In genomic region chr20:35767683-35768402, GRCh38 we compare ENCODE assay signal across 8 cellular contexts. TPM values are rescaled to one million over a fixed set of nuclear protein-coding genes. Genes with fewer than 3 reads are reported as not detected.
DNase-seq lines count a peak whose midpoint lies in the region; ATAC-seq, FAIRE-seq and TF ChIP-seq lines count a peak whose summit lies in the region.
"Not testable (repeated sequence)": the region's sequence is repeated elsewhere in the genome, so short reads cannot be mapped to it uniquely, and the experiment has no call there.

No MANE protein-coding gene starts in this region.

- peaks cover 25% of the 10 kb centered on the region for H3K4me1 Mint-ChIP-seq in memory B cell

- peak overlapping the region; percentile 46 for H3K9ac ChIP-seq in endothelial cell of umbilical vein (replicated peaks; ENCODE audit: extremely low read depth, insufficient read depth, low read length)

- TF ChIP-seq CTCF in endothelial cell of umbilical vein (IDR thresholded peaks at IDR 0.05; ENCODE audit: extremely low read depth in 1 of 2, insufficient read depth in 1 of 2, low read depth in 1 of 2, low read length in 2 of 2): not testable (repeated sequence)

- H3K9me1 ChIP-seq in endothelial cell of umbilical vein (replicated peaks; ENCODE audit: control insufficient read depth, extremely low read depth, insufficient read depth, low read length): not testable (repeated sequence)

- not testable (repeated sequence) for BruUV-seq in endothelial cell of umbilical vein (replicated peaks; lab: Mats Ljungman, UMichigan)

- not testable (repeated sequence) for H3K9me3 Mint-ChIP-seq in memory B cell

- H3K4me1 ChIP-seq in endothelial cell of umbilical vein (ENCODE audit: control insufficient read depth, extremely low read depth, insufficient read depth, low read length): peaks cover 33% of the 10 kb centered on the region

- H3K27ac Mint-ChIP-seq in memory B cell: peak overlapping the region; percentile 97

- peak overlapping the region; percentile 85 for H3K4me3 Mint-ChIP-seq in memory B cell

- H3K27ac ChIP-seq in endothelial cell of umbilical vein (ENCODE audit: insufficient read depth, low read depth, low read length): peak overlapping the region; percentile 75

- not testable (repeated sequence) for H4K20me1 ChIP-seq in endothelial cell of umbilical vein (replicated peaks; ENCODE audit: control insufficient read depth, extremely low read depth, insufficient read depth, low read length)

- dilution Hi-C loops in endothelial cell of umbilical vein (cut with MboI; ENCODE audit: extremely low pct_ligation_motif_present, low sequenced_read_pairs): not testable (repeated sequence)

- DNase-seq in AML-193 (lab: John Stamatoyannopoulos, UW) (peak; percentile 85 to 88), SIG-M5 (lab: John Stamatoyannopoulos, UW) (peak; percentile 44), activated T-helper 1 cell treated with Interleukin-2 at 50 U/mL for 16 hours (ENCODE audit: low read depth) (peak; percentile 48), endothelial cell of umbilical vein (ENCODE audit: low read depth, low spot score) (peak; percentile 92), memory B cell (ENCODE audit: low spot score in 2 of 2) (peak; percentile 56 to 61)
- peak; percentile 48 for DNase-seq in stimulated activated CD4-positive, alpha-beta T cell treated with anti-CD3 and anti-CD28 coated beads, Interleukin-2, amount 100 ng/mL, for 4 hours (ENCODE audit: low read depth)

- not testable (repeated sequence) for H3K36me3 ChIP-seq in endothelial cell of umbilical vein (ENCODE audit: control insufficient read depth in 2 of 2, extremely low read depth in 1 of 2, insufficient read depth in 2 of 2, low read length in 2 of 2)

- peak overlapping the region; percentile 13 for H3K4me2 ChIP-seq in endothelial cell of umbilical vein (ENCODE audit: insufficient read depth, low read length)

- peak; percentile 86 for FAIRE-seq in endothelial cell of umbilical vein (lab: Jason Lieb, UNC)

- CTCF ChIA-PET in endothelial cell of umbilical vein (lab: Charles Lee): interaction anchor here (1.4 kb wide), 1 partner anchor 26 kb away, joined by 3 read pairs; the partner anchor contains the start of gene RBM39

- not testable (repeated sequence) for H3K4me3 ChIP-seq in endothelial cell of umbilical vein (replicated peaks in 1 of 3; ENCODE audit: insufficient read depth in 1 of 3, low read depth in 1 of 3, low read length in 3 of 3)

- not testable (repeated sequence) for H3K27me3 Mint-ChIP-seq in memory B cell

- H2AFZ ChIP-seq in endothelial cell of umbilical vein (ENCODE audit: low read depth, low read length): peak overlapping the region; percentile 64

- H3K9me3 ChIP-seq in endothelial cell of umbilical vein (replicated peaks; ENCODE audit: control insufficient read depth, insufficient read depth, low read length): not testable (repeated sequence)

- POLR2A ChIA-PET in endothelial cell of umbilical vein (lab: Charles Lee): interaction anchor here (0.8 to 2.7 kb wide), 3 partner anchors 11 to 39 kb away, joined by 3 to 47 read pairs (median 3); partner anchors contain the start of gene RBM39

- ATAC-seq in HG03159 (IDR thresholded peaks at IDR 0.05; ENCODE audit: unreplicated experiment) (peak; percentile 54), memory B cell (ENCODE audit: low read depth) (peak; percentile 46)

- not testable (repeated sequence) for H3K79me2 ChIP-seq in endothelial cell of umbilical vein (ENCODE audit: control insufficient read depth, insufficient read depth, low read length)

- H3K27me3 ChIP-seq in endothelial cell of umbilical vein (ENCODE audit: control insufficient read depth in 2 of 2, insufficient read depth in 2 of 2, low read length in 2 of 2): not testable (repeated sequence)

- H3K36me3 Mint-ChIP-seq in memory B cell: not testable (repeated sequence)

- peak; percentile 78 for TF ChIP-seq POLR2A in GM19193 (IDR thresholded peaks at IDR 0.05; ENCODE audit: extremely low read depth, insufficient read depth, insufficient read length)
- TF ChIP-seq POLR2A in endothelial cell of umbilical vein (IDR thresholded peaks at IDR 0.05; ENCODE audit: low read depth, low read length): not testable (repeated sequence)

- intact Hi-C loops in endothelial cell of umbilical vein (cut with micrococcal nuclease): loop anchor here (1.0 to 5.0 kb wide), 2 partner anchors 26 to 184 kb away; partner anchors contain the start of genes RBM39 and SCAND1

TF ChIP-seq in endothelial cell of umbilical vein, 7 proteins besides CTCF, POLR2A, EP300 and RAD21:
- peak; percentile 64 for TF ChIP-seq POLR2AphosphoS5 (IDR thresholded peaks at IDR 0.05; ENCODE audit: insufficient read depth, low read depth, low read length)
- TF ChIP-seq MYC (IDR thresholded peaks at IDR 0.05; ENCODE audit: low read depth, low read length): peak; percentile 15
- peak; percentile 14 for TF ChIP-seq FOS (IDR thresholded peaks at IDR 0.05; ENCODE audit: borderline replicate concordance, insufficient read depth, low read length)

RNA-seq across cellular contexts. Expression of gene PHF20, which starts 4.0 kb away (rescaled TPM):
- total RNA-seq in endothelial cell of umbilical vein: 45.8 and 46.3 TPM in 2 replicates
- polyA plus RNA-seq in endothelial cell of umbilical vein: 16.0 and 25.0 TPM in 2 replicates
- 23.8 and 25.1 TPM in 2 replicates for polyA plus RNA-seq in endothelial cell of umbilical vein (2011; cell fraction: cytosol; rRNA removed)
- 21.1 and 22.2 TPM in 2 replicates for polyA plus RNA-seq in endothelial cell of umbilical vein (2011; cell fraction: nucleus; rRNA removed)
- 43.9 and 49.0 TPM in 2 replicates for polyA plus RNA-seq in endothelial cell of umbilical vein (2012)
- 30.4 and 61.0 TPM in 2 replicates for polyA minus RNA-seq in endothelial cell of umbilical vein
- 37.3 TPM for polyA minus RNA-seq in endothelial cell of umbilical vein (2011; cell fraction: cytosol; rRNA and poly(A)+ RNA removed)
- polyA minus RNA-seq in endothelial cell of umbilical vein (2011; cell fraction: nucleus; rRNA and poly(A)+ RNA removed): 46.1 and 46.8 TPM in 2 replicates

RNA-seq across cellular contexts. Expression of gene RBM39, which starts 25.8 kb away (rescaled TPM):
- total RNA-seq in endothelial cell of umbilical vein: 291 and 309 TPM in 2 replicates
- polyA plus RNA-seq in endothelial cell of umbilical vein: 76.2 and 106 TPM in 2 replicates
- polyA plus RNA-seq in endothelial cell of umbilical vein (2011; cell fraction: cytosol; rRNA removed): 49.7 and 60.3 TPM in 2 replicates
- 591 and 691 TPM in 2 replicates for polyA plus RNA-seq in endothelial cell of umbilical vein (2011; cell fraction: nucleus; rRNA removed)
- 214 and 237 TPM in 2 replicates for polyA plus RNA-seq in endothelial cell of umbilical vein (2012)
- 196 and 257 TPM in 2 replicates for polyA minus RNA-seq in endothelial cell of umbilical vein
- polyA minus RNA-seq in endothelial cell of umbilical vein (2011; cell fraction: cytosol; rRNA and poly(A)+ RNA removed): 80.7 TPM
- 449 and 536 TPM in 2 replicates for polyA minus RNA-seq in endothelial cell of umbilical vein (2011; cell fraction: nucleus; rRNA and poly(A)+ RNA removed)
